ENCODE assay signal across 1 cellular context in the genomic region with DNA sequence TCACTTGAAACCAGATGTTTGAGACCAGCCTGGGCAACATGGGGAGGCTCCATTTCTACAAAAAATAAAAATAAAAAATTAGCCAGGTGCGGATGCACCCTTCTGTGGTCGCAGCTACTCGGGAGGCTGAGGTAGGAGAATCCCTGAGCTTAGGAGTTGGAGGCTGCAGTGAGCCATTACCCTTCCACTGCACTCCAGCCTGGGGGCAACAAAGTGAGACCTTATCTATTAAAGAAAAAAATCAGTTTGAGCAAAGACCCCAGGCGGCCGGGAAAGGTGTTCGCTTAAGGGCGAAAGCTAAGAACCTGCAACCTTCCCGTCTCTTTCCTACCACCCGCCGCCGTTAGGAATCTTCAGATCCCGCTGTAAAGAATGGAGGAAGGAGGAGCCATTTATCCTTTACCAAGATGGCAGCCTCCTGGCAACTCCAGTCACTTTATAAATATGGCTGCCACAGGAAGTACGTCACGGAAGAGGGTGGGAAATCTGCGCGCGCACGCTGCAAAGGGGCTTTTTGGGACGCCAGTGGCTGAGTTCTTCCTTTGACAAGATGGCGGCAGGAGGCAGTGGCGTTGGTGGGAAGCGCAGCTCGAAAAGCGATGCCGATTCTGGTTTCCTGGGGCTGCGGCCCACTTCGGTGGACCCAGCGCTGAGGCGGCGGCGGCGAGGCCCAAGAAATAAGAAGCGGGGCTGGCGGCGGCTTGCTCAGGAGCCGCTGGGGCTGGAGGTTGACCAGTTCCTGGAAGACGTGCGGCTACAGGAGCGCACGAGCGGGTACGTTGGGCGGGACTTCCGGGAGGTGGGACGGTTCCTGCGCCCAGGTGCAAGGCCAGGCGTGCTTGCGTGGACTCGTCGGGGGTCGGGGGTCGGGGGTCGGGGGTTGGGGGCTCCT.
TF ChIP-seq lines count a peak whose summit lies in the region.

A gene (plus strand): TSS at position 537 of the 892 bp plus-strand sequence. CDS start 14 bp downstream, at position 551.

TF ChIP-seq in K562, 482 proteins besides CTCF, POLR2A, EP300 and RAD21 (continued from another document and continues in another):
- TF ChIP-seq, protein P1, sequence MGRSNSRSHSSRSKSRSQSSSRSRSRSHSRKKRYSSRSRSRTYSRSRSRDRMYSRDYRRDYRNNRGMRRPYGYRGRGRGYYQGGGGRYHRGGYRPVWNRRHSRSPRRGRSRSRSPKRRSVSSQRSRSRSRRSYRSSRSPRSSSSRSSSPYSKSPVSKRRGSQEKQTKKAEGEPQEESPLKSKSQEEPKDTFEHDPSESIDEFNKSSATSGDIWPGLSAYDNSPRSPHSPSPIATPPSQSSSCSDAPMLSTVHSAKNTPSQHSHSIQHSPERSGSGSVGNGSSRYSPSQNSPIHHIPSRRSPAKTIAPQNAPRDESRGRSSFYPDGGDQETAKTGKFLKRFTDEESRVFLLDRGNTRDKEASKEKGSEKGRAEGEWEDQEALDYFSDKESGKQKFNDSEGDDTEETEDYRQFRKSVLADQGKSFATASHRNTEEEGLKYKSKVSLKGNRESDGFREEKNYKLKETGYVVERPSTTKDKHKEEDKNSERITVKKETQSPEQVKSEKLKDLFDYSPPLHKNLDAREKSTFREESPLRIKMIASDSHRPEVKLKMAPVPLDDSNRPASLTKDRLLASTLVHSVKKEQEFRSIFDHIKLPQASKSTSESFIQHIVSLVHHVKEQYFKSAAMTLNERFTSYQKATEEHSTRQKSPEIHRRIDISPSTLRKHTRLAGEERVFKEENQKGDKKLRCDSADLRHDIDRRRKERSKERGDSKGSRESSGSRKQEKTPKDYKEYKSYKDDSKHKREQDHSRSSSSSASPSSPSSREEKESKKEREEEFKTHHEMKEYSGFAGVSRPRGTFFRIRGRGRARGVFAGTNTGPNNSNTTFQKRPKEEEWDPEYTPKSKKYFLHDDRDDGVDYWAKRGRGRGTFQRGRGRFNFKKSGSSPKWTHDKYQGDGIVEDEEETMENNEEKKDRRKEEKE (IDR thresholded peaks at IDR 0.05; ENCODE audit: borderline replicate concordance in 1 of 2, control insufficient read depth in 1 of 2, low read depth in 2 of 2, low read length in 1 of 2), result no peak
- TF ChIP-seq ATF1 (CRISPR knock-in tag; IDR thresholded peaks at IDR 0.05), result peak; percentile 29; the same call in 1 of the 2 replicates
- TF ChIP-seq ATF1 (tag; IDR thresholded peaks at IDR 0.05), result peak; percentile 98
- TF ChIP-seq, protein P2, sequence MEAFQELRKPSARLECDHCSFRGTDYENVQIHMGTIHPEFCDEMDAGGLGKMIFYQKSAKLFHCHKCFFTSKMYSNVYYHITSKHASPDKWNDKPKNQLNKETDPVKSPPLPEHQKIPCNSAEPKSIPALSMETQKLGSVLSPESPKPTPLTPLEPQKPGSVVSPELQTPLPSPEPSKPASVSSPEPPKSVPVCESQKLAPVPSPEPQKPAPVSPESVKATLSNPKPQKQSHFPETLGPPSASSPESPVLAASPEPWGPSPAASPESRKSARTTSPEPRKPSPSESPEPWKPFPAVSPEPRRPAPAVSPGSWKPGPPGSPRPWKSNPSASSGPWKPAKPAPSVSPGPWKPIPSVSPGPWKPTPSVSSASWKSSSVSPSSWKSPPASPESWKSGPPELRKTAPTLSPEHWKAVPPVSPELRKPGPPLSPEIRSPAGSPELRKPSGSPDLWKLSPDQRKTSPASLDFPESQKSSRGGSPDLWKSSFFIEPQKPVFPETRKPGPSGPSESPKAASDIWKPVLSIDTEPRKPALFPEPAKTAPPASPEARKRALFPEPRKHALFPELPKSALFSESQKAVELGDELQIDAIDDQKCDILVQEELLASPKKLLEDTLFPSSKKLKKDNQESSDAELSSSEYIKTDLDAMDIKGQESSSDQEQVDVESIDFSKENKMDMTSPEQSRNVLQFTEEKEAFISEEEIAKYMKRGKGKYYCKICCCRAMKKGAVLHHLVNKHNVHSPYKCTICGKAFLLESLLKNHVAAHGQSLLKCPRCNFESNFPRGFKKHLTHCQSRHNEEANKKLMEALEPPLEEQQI (IDR thresholded peaks at IDR 0.05), result no peak; the same call in 1 of the 2 replicates
- TF ChIP-seq MED1 (CRISPR knock-in tag; IDR thresholded peaks at IDR 0.05; ENCODE audit: borderline replicate concordance), result no peak
- no peak for TF ChIP-seq KDM1A (IDR thresholded peaks at IDR 0.05)
- TF ChIP-seq, protein P3, sequence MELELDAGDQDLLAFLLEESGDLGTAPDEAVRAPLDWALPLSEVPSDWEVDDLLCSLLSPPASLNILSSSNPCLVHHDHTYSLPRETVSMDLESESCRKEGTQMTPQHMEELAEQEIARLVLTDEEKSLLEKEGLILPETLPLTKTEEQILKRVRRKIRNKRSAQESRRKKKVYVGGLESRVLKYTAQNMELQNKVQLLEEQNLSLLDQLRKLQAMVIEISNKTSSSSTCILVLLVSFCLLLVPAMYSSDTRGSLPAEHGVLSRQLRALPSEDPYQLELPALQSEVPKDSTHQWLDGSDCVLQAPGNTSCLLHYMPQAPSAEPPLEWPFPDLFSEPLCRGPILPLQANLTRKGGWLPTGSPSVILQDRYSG (tag; conservative IDR thresholded peaks at IDR 0.05; ENCODE audit: low read depth), result peak; percentile 80; the same call in 1 of the 2 replicates
- peak; percentile 97 for TF ChIP-seq ZNF766 (CRISPR knock-in tag; conservative IDR thresholded peaks at IDR 0.05)
- peak; percentile 77 for TF ChIP-seq BHLHE40 (IDR thresholded peaks at IDR 0.05; ENCODE audit: low read length)
- 0 out of 2 replicates have a peak, but pooled peaks have one; percentile 43 for TF ChIP-seq KAT8 (IDR thresholded peaks at IDR 0.05; ENCODE audit: low read depth)
- TF ChIP-seq ZFX (CRISPR knock-in tag; IDR thresholded peaks at IDR 0.05), result peak; percentile 11; the same call in 1 of the 2 replicates
- no peak for TF ChIP-seq CEBPB (tag; IDR thresholded peaks at IDR 0.05)
- peak; percentile 98 for TF ChIP-seq ZNF197 (CRISPR knock-in tag; IDR thresholded peaks at IDR 0.05; ENCODE audit: low read depth)
- TF ChIP-seq CSDE1 (IDR thresholded peaks at IDR 0.05), result peak in 1 of 2 experiments; percentile 95; a peak in 2 of 4 replicates
- no peak for TF ChIP-seq ARID2 (IDR thresholded peaks at IDR 0.05)
- no peak for TF ChIP-seq ZSCAN32 (CRISPR knock-in tag; IDR thresholded peaks at IDR 0.05)
- peak; percentile 98 for TF ChIP-seq ZNF644 (tag; IDR thresholded peaks at IDR 0.05; ENCODE audit: low read depth)
- TF ChIP-seq NR3C1 (CRISPR knock-in tag; IDR thresholded peaks at IDR 0.05), result no peak
- no peak for TF ChIP-seq MYNN (IDR thresholded peaks at IDR 0.05)
- no peak for TF ChIP-seq MYNN (CRISPR knock-in tag; IDR thresholded peaks at IDR 0.05)
- TF ChIP-seq, protein P4, sequence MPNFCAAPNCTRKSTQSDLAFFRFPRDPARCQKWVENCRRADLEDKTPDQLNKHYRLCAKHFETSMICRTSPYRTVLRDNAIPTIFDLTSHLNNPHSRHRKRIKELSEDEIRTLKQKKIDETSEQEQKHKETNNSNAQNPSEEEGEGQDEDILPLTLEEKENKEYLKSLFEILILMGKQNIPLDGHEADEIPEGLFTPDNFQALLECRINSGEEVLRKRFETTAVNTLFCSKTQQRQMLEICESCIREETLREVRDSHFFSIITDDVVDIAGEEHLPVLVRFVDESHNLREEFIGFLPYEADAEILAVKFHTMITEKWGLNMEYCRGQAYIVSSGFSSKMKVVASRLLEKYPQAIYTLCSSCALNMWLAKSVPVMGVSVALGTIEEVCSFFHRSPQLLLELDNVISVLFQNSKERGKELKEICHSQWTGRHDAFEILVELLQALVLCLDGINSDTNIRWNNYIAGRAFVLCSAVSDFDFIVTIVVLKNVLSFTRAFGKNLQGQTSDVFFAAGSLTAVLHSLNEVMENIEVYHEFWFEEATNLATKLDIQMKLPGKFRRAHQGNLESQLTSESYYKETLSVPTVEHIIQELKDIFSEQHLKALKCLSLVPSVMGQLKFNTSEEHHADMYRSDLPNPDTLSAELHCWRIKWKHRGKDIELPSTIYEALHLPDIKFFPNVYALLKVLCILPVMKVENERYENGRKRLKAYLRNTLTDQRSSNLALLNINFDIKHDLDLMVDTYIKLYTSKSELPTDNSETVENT (CRISPR knock-in tag; IDR thresholded peaks at IDR 0.05), result peak; percentile 86
- TF ChIP-seq EGR1 (conservative IDR thresholded peaks at IDR 0.05), result 0 out of 2 replicates have a peak, but pooled peaks have one; percentile 2
- TF ChIP-seq SMAD3 (CRISPR knock-in tag; conservative IDR thresholded peaks at IDR 0.05), result peak; percentile 12; the same call in 1 of the 2 replicates
- TF ChIP-seq, protein P5, sequence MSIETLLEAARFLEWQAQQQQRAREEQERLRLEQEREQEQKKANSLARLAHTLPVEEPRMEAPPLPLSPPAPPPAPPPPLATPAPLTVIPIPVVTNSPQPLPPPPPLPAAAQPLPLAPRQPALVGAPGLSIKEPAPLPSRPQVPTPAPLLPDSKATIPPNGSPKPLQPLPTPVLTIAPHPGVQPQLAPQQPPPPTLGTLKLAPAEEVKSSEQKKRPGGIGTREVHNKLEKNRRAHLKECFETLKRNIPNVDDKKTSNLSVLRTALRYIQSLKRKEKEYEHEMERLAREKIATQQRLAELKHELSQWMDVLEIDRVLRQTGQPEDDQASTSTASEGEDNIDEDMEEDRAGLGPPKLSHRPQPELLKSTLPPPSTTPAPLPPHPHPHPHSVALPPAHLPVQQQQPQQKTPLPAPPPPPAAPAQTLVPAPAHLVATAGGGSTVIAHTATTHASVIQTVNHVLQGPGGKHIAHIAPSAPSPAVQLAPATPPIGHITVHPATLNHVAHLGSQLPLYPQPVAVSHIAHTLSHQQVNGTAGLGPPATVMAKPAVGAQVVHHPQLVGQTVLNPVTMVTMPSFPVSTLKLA (conservative IDR thresholded peaks at IDR 0.05), result peak; percentile 95 to 96
- TF ChIP-seq NBN (IDR thresholded peaks at IDR 0.05; ENCODE audit: low read depth), result peak; percentile 46; the same call in 1 of the 2 replicates
- no peak for TF ChIP-seq ZNF239 (CRISPR knock-in tag; IDR thresholded peaks at IDR 0.05)
- TF ChIP-seq KAT7 (CRISPR knock-in tag; IDR thresholded peaks at IDR 0.05; ENCODE audit: borderline replicate concordance), result 0 out of 2 replicates have a peak, but pooled peaks have one; percentile 66
- TF ChIP-seq ZNF830 (CRISPR knock-in tag; IDR thresholded peaks at IDR 0.05), result no peak
- TF ChIP-seq HDAC2 (IDR thresholded peaks at IDR 0.05), result peak; percentile 85
- peak; percentile 35; the same call in 1 of the 2 replicates for TF ChIP-seq MYBL2 (IDR thresholded peaks at IDR 0.05; ENCODE audit: low read depth)
- no peak for TF ChIP-seq MYBL2 (CRISPR knock-in tag; IDR thresholded peaks at IDR 0.05; ENCODE audit: borderline replicate concordance)
- TF ChIP-seq, protein P6, sequence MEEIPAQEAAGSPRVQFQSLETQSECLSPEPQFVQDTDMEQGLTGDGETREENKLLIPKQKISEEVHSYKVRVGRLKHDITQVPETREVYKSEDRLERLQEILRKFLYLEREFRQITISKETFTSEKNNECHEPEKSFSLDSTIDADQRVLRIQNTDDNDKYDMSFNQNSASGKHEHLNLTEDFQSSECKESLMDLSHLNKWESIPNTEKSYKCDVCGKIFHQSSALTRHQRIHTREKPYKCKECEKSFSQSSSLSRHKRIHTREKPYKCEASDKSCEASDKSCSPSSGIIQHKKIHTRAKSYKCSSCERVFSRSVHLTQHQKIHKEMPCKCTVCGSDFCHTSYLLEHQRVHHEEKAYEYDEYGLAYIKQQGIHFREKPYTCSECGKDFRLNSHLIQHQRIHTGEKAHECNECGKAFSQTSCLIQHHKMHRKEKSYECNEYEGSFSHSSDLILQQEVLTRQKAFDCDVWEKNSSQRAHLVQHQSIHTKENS (CRISPR knock-in tag; IDR thresholded peaks at IDR 0.05), result no peak
- TF ChIP-seq SLC30A9 (CRISPR knock-in tag; IDR thresholded peaks at IDR 0.05), result no peak
- TF ChIP-seq ZNF507 (tag; conservative IDR thresholded peaks at IDR 0.05), result no peak
- peak; percentile 53; the same call in 1 of the 2 replicates for TF ChIP-seq SMAD4 (CRISPR knock-in tag; conservative IDR thresholded peaks at IDR 0.05)
- no peak for TF ChIP-seq BRCA1 (IDR thresholded peaks at IDR 0.05)
- no peak for TF ChIP-seq BRCA1 (CRISPR knock-in tag; IDR thresholded peaks at IDR 0.05)
- TF ChIP-seq, protein P7, sequence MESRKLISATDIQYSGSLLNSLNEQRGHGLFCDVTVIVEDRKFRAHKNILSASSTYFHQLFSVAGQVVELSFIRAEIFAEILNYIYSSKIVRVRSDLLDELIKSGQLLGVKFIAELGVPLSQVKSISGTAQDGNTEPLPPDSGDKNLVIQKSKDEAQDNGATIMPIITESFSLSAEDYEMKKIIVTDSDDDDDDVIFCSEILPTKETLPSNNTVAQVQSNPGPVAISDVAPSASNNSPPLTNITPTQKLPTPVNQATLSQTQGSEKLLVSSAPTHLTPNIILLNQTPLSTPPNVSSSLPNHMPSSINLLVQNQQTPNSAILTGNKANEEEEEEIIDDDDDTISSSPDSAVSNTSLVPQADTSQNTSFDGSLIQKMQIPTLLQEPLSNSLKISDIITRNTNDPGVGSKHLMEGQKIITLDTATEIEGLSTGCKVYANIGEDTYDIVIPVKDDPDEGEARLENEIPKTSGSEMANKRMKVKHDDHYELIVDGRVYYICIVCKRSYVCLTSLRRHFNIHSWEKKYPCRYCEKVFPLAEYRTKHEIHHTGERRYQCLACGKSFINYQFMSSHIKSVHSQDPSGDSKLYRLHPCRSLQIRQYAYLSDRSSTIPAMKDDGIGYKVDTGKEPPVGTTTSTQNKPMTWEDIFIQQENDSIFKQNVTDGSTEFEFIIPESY (CRISPR knock-in tag; IDR thresholded peaks at IDR 0.05), result no peak
- TF ChIP-seq SIN3A (IDR thresholded peaks at IDR 0.05; ENCODE audit: borderline replicate concordance in 2 of 2, control insufficient read depth in 1 of 2, low read depth in 2 of 2, low read length in 2 of 2), result peak in 1 of 2 experiments; percentile 81; a peak in 2 of 4 replicates
- no peak for TF ChIP-seq TAF15 (IDR thresholded peaks at IDR 0.05; ENCODE audit: low read depth, low read length)
- TF ChIP-seq, protein P8, sequence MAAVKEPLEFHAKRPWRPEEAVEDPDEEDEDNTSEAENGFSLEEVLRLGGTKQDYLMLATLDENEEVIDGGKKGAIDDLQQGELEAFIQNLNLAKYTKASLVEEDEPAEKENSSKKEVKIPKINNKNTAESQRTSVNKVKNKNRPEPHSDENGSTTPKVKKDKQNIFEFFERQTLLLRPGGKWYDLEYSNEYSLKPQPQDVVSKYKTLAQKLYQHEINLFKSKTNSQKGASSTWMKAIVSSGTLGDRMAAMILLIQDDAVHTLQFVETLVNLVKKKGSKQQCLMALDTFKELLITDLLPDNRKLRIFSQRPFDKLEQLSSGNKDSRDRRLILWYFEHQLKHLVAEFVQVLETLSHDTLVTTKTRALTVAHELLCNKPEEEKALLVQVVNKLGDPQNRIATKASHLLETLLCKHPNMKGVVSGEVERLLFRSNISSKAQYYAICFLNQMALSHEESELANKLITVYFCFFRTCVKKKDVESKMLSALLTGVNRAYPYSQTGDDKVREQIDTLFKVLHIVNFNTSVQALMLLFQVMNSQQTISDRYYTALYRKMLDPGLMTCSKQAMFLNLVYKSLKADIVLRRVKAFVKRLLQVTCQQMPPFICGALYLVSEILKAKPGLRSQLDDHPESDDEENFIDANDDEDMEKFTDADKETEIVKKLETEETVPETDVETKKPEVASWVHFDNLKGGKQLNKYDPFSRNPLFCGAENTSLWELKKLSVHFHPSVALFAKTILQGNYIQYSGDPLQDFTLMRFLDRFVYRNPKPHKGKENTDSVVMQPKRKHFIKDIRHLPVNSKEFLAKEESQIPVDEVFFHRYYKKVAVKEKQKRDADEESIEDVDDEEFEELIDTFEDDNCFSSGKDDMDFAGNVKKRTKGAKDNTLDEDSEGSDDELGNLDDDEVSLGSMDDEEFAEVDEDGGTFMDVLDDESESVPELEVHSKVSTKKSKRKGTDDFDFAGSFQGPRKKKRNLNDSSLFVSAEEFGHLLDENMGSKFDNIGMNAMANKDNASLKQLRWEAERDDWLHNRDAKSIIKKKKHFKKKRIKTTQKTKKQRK (IDR thresholded peaks at IDR 0.05; ENCODE audit: borderline replicate concordance, low read depth, low read length), result no peak
- peak; percentile 26; the same call in 1 of the 2 replicates for TF ChIP-seq JUN (IDR thresholded peaks at IDR 0.05; ENCODE audit: borderline replicate concordance, low read depth, low read length)
- TF ChIP-seq JUN (CRISPR knock-in tag; IDR thresholded peaks at IDR 0.05; ENCODE audit: borderline replicate concordance), result no peak
